Comparison of ENCODE assay signal across 1 cellular context in the genomic region with DNA sequence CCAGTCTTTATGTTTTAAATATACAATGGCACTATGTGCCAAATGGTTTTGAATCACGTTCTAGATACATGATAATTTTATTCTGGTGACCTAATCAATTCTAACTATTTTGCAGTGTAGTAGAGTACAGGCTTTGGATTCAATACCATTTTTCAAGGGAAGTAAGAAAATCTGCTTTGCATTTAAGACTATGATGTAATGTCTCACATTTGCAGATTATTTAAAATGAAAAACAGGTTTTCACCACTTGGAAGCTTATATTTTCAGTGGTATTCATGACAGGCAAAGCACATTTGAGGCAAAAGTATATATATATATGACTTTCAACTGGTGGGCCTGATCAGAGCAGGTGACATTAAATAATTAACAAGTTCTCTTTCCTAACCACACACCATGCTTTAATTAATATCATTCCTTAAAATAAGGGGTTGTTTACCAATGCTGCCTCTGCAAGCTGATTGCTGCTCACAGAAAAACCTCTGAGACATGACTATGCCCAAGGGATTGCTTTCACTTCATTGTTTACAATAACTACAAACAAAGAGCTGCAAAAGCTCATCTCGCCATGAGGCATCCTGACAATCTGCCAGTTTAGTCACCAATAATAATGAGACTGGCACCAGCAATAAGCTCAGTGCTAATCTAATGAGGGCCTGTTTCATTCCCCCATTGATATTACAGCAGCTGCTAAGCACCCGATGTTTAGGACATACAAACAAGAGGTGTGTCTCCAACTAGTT.
TF ChIP-seq lines count a peak whose summit lies in the region.

No MANE protein-coding gene starts in this region.

TF ChIP-seq in SK-N-SH treated with all-trans-retinoic acid at 6 μM for 48 hours, 23 proteins besides CTCF, POLR2A, EP300 and RAD21 (continued from another document):
- TF ChIP-seq, protein P1, sequence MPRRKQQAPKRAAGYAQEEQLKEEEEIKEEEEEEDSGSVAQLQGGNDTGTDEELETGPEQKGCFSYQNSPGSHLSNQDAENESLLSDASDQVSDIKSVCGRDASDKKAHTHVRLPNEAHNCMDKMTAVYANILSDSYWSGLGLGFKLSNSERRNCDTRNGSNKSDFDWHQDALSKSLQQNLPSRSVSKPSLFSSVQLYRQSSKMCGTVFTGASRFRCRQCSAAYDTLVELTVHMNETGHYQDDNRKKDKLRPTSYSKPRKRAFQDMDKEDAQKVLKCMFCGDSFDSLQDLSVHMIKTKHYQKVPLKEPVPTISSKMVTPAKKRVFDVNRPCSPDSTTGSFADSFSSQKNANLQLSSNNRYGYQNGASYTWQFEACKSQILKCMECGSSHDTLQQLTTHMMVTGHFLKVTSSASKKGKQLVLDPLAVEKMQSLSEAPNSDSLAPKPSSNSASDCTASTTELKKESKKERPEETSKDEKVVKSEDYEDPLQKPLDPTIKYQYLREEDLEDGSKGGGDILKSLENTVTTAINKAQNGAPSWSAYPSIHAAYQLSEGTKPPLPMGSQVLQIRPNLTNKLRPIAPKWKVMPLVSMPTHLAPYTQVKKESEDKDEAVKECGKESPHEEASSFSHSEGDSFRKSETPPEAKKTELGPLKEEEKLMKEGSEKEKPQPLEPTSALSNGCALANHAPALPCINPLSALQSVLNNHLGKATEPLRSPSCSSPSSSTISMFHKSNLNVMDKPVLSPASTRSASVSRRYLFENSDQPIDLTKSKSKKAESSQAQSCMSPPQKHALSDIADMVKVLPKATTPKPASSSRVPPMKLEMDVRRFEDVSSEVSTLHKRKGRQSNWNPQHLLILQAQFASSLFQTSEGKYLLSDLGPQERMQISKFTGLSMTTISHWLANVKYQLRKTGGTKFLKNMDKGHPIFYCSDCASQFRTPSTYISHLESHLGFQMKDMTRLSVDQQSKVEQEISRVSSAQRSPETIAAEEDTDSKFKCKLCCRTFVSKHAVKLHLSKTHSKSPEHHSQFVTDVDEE (CRISPR knock-in tag; IDR thresholded peaks at IDR 0.05): no peak
- TF ChIP-seq ZFP3 (CRISPR knock-in tag; IDR thresholded peaks at IDR 0.05) (no peak), SNAI2 (CRISPR knock-in tag; IDR thresholded peaks at IDR 0.05) (no peak), ZNF8 (CRISPR knock-in tag; IDR thresholded peaks at IDR 0.05) (no peak), TOX (CRISPR knock-in tag; IDR thresholded peaks at IDR 0.05; ENCODE audit: borderline replicate concordance) (no peak), TCF4 (CRISPR knock-in tag; IDR thresholded peaks at IDR 0.05; ENCODE audit: borderline replicate concordance) (no peak)
